Comparison of ENCODE assay signal across 1 cellular context in the genomic region with DNA sequence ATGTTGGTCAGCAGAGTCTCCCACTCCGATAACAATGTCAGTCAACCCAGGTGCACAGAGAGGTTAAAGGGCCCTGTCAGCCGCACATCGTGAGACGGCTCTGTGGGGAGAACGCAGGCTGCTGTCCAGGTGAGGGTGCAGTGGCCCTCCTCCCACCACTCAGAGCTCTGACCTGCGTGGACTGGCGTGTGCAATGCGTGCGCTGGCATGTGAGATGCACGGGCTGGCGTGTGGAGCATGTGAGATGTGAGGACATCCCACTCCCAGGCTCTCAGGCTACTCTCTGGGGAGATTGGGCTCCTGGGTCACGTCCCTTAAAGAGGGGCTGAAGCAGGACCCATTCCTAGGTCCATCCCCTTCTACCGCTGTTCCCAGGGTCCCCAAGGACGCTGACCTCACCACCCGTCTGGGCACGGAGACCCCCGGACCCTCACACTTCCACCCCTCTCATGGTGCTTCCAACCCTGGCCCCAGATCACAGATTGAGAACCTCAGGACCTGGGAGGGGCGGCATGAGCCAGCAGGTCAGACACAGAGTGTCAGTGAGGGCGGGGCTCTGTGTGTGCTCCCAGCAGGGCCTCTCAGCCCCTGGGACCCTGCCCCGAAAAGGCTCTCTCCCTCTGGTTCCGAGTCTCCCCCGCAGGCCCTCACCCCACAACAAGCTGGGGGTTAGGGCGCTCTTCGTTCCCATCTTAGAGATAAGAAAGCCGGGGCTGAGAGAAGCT.
TF ChIP-seq lines count a peak whose summit lies in the region.

No MANE protein-coding gene starts in this region.

TF ChIP-seq in HepG2, 621 proteins besides CTCF, POLR2A, EP300 and RAD21:
- TF ChIP-seq THAP11 (CRISPR knock-in tag; IDR thresholded peaks at IDR 0.05): no peak
- TF ChIP-seq XRCC5 (optimal IDR thresholded peaks at IDR 0.05; ENCODE audit: low read length): no peak
- no peak for TF ChIP-seq ZNF510 (CRISPR knock-in tag; IDR thresholded peaks at IDR 0.05; ENCODE audit: low read depth)
- TF ChIP-seq, protein P1, sequence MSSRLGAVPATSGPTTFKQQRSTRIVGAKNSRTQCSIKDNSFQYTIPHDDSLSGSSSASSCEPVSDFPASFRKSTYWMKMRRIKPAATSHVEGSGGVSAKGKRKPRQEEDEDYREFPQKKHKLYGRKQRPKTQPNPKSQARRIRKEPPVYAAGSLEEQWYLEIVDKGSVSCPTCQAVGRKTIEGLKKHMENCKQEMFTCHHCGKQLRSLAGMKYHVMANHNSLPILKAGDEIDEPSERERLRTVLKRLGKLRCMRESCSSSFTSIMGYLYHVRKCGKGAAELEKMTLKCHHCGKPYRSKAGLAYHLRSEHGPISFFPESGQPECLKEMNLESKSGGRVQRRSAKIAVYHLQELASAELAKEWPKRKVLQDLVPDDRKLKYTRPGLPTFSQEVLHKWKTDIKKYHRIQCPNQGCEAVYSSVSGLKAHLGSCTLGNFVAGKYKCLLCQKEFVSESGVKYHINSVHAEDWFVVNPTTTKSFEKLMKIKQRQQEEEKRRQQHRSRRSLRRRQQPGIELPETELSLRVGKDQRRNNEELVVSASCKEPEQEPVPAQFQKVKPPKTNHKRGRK (CRISPR knock-in tag; IDR thresholded peaks at IDR 0.05): no peak
- TF ChIP-seq ZKSCAN5 (CRISPR knock-in tag; IDR thresholded peaks at IDR 0.05): 0 out of 2 replicates have a peak, but pooled peaks have one; percentile 14
- TF ChIP-seq, protein P2, sequence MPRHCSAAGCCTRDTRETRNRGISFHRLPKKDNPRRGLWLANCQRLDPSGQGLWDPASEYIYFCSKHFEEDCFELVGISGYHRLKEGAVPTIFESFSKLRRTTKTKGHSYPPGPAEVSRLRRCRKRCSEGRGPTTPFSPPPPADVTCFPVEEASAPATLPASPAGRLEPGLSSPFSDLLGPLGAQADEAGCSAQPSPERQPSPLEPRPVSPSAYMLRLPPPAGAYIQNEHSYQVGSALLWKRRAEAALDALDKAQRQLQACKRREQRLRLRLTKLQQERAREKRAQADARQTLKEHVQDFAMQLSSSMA (CRISPR knock-in tag; IDR thresholded peaks at IDR 0.05): no peak
- TF ChIP-seq ZNF782 (CRISPR knock-in tag; IDR thresholded peaks at IDR 0.05; ENCODE audit: borderline replicate concordance): no peak
- TF ChIP-seq, protein P3, sequence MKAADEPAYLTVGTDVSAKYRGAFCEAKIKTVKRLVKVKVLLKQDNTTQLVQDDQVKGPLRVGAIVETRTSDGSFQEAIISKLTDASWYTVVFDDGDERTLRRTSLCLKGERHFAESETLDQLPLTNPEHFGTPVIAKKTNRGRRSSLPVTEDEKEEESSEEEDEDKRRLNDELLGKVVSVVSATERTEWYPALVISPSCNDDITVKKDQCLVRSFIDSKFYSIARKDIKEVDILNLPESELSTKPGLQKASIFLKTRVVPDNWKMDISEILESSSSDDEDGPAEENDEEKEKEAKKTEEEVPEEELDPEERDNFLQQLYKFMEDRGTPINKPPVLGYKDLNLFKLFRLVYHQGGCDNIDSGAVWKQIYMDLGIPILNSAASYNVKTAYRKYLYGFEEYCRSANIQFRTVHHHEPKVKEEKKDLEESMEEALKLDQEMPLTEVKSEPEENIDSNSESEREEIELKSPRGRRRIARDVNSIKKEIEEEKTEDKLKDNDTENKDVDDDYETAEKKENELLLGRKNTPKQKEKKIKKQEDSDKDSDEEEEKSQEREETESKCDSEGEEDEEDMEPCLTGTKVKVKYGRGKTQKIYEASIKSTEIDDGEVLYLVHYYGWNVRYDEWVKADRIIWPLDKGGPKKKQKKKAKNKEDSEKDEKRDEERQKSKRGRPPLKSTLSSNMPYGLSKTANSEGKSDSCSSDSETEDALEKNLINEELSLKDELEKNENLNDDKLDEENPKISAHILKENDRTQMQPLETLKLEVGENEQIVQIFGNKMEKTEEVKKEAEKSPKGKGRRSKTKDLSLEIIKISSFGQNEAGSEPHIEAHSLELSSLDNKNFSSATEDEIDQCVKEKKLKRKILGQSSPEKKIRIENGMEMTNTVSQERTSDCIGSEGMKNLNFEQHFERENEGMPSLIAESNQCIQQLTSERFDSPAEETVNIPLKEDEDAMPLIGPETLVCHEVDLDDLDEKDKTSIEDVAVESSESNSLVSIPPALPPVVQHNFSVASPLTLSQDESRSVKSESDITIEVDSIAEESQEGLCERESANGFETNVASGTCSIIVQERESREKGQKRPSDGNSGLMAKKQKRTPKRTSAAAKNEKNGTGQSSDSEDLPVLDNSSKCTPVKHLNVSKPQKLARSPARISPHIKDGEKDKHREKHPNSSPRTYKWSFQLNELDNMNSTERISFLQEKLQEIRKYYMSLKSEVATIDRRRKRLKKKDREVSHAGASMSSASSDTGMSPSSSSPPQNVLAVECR (CRISPR knock-in tag; IDR thresholded peaks at IDR 0.05; ENCODE audit: borderline replicate concordance): 0 out of 2 replicates have a peak, but pooled peaks have one; percentile 7
- no peak for TF ChIP-seq ZNF564 (CRISPR knock-in tag; IDR thresholded peaks at IDR 0.05)
